Comparison of ENCODE assay signal across 33 cellular contexts in the genomic region with DNA sequence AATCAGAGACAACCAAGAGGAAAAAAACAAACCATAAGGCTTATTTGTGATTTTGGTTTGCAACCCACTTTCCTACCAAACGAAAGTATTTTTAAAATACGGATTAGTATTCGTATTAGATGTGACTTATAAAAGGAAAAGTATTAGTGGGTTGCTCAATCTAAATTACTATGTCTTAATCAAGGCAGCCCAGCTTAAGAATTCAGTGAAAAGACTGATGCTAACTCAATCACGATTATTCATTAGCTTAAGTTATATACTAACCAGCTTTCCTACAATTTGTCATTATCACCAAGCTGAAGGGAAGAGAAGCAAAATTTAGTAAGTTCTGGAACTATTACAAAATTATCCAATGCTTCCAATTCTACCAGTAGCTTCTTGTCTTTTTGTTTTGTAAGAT.
"Had no signal": no experiment of that assay in that cellular context is flagged by ENCODE, and none has a peak within 500 bp of the region (broad histone marks: within the 10 kb centered on the region; RNA-seq: fewer than 3 reads in every experiment).

No MANE protein-coding gene starts in this region.

- H3K4me3 Mint-ChIP-seq: activated CD4-positive, alpha-beta memory T cell treated with anti-CD3 and anti-CD28 coated beads for 36 hours; activated CD4-positive, alpha-beta T cell treated with anti-CD3 and anti-CD28 coated beads for 36 hours; activated CD4-positive, alpha-beta T cell treated with anti-CD3 and anti-CD28 coated beads, Interleukin-2, amount 10 ng/mL, durations not matched to agents 24 days and 14 days; activated CD8-positive, alpha-beta T cell treated with anti-CD3 and anti-CD28 coated beads, Interleukin-2, amount 10 ng/mL, durations not matched to agents 7 days and 5 days; activated naive CD4-positive, alpha-beta T cell treated with anti-CD3 and anti-CD28 coated beads, Interleukin-2, amount 10 ng/mL, durations not matched to agents 7 days and 5 days; activated naive CD8-positive, alpha-beta T cell treated with anti-CD3 and anti-CD28 coated beads, Interleukin-2, amount 10 ng/mL, durations not matched to agents 7 days and 5 days; activated T-cell treated with anti-CD3 and anti-CD28 coated beads, Interleukin-2, amount 50 U/mL, for 24 hours; activated T-cell treated with anti-CD3 and anti-CD28 coated beads, Interleukin-2, amount 50 U/mL, for 72 hours; central memory CD8-positive, alpha-beta T cell; effector memory CD8-positive, alpha-beta T cell; T-helper 17 cell; T-helper 2 cell treated with Interferon-gamma antibody and Interleukin-4, amounts not matched to agents 5 μg/mL and 100 μg/mL, for 36 hours had no signal

- H3K36me3 Mint-ChIP-seq: activated CD4-positive, alpha-beta memory T cell treated with anti-CD3 and anti-CD28 coated beads for 36 hours; activated naive CD4-positive, alpha-beta T cell treated with anti-CD3 and anti-CD28 coated beads, Interleukin-2, amount 10 ng/mL, durations not matched to agents 7 days and 5 days; activated naive CD4-positive, alpha-beta T cell treated with anti-CD3 and anti-CD28 coated beads, Interleukin-2, amount 50 U/mL, for 72 hours; activated naive CD8-positive, alpha-beta T cell treated with anti-CD3 and anti-CD28 coated beads, Interleukin-2, amount 10 ng/mL, durations not matched to agents 7 days and 5 days had no signal

- DNase-seq: activated CD4-positive, alpha-beta memory T cell treated with anti-CD3 and anti-CD28 coated beads for 36 hours; activated CD4-positive, alpha-beta T cell treated with anti-CD3 and anti-CD28 coated beads for 36 hours; activated CD4-positive, alpha-beta T cell treated with anti-CD3 and anti-CD28 coated beads, Interleukin-2, amount 10 ng/mL, durations not matched to agents 24 days and 14 days; activated CD4-positive, CD25-positive, alpha-beta regulatory T cell; activated CD4-positive, CD25-positive, alpha-beta regulatory T cell treated with anti-CD3 and anti-CD28 coated beads, Interleukin-2, amount 50 U/mL, for 72 hours; activated CD8-positive, alpha-beta memory T cell treated with anti-CD3 and anti-CD28 coated beads, Interleukin-2, amount 50 U/mL, for 48 hours; activated CD8-positive, alpha-beta T cell treated with anti-CD3 and anti-CD28 coated beads, Interleukin-2, amount 10 ng/mL, durations not matched to agents 7 days and 5 days; activated gamma-delta T cell; activated naive CD4-positive, alpha-beta T cell; activated naive CD4-positive, alpha-beta T cell treated with anti-CD3 and anti-CD28 coated beads, Interleukin-2, amount 10 ng/mL, durations not matched to agents 7 days and 5 days; activated naive CD8-positive, alpha-beta T cell treated with anti-CD3 and anti-CD28 coated beads, Interleukin-2, amount 10 ng/mL, durations not matched to agents 7 days and 5 days; activated T-cell treated with anti-CD3 and anti-CD28 coated beads for 4 hours; activated T-cell treated with anti-CD3 and anti-CD28 coated beads, Interleukin-2, amount 50 U/mL, for 24 hours; activated T-cell treated with anti-CD3 and anti-CD28 coated beads, Interleukin-2, amount 50 U/mL, for 72 hours; amniotic stem cell; anterior cingulate cortex; brain microvascular endothelial cell; cortex of kidney; dermis blood vessel endothelial cell; effector CD4-positive, alpha-beta T cell; effector memory CD8-positive, alpha-beta T cell; foreskin fibroblast; T-helper 1 cell; T-helper 17 cell; T1000 had no signal

- FAIRE-seq: astrocyte, bronchial epithelial cell, colon, frontal cortex had no signal

- H3K9me3 Mint-ChIP-seq: activated CD4-positive, alpha-beta memory T cell treated with anti-CD3 and anti-CD28 coated beads for 36 hours; activated CD4-positive, alpha-beta T cell treated with anti-CD3 and anti-CD28 coated beads, Interleukin-2, amount 10 ng/mL, durations not matched to agents 24 days and 14 days; activated naive CD4-positive, alpha-beta T cell treated with anti-CD3 and anti-CD28 coated beads, Interleukin-2, amount 10 ng/mL, durations not matched to agents 7 days and 5 days; activated naive CD4-positive, alpha-beta T cell treated with anti-CD3 and anti-CD28 coated beads, Interleukin-2, amount 50 U/mL, for 72 hours; activated naive CD8-positive, alpha-beta T cell treated with anti-CD3 and anti-CD28 coated beads, Interleukin-2, amount 10 ng/mL, durations not matched to agents 7 days and 5 days; activated T-cell treated with anti-CD3 and anti-CD28 coated beads, Interleukin-2, amount 50 U/mL, for 24 hours; activated T-cell treated with anti-CD3 and anti-CD28 coated beads, Interleukin-2, amount 50 U/mL, for 72 hours; central memory CD8-positive, alpha-beta T cell; effector memory CD8-positive, alpha-beta T cell; T-helper 2 cell treated with Interferon-gamma antibody and Interleukin-4, amounts not matched to agents 5 μg/mL and 100 μg/mL, for 36 hours had no signal

- H3K27me3 ChIP-seq: brain microvascular endothelial cell had no signal

- H3K4me1 Mint-ChIP-seq: activated CD4-positive, alpha-beta T cell treated with anti-CD3 and anti-CD28 coated beads for 36 hours; activated CD4-positive, alpha-beta T cell treated with anti-CD3 and anti-CD28 coated beads, Interleukin-2, amount 10 ng/mL, durations not matched to agents 24 days and 14 days; activated naive CD4-positive, alpha-beta T cell treated with anti-CD3 and anti-CD28 coated beads, Interleukin-2, amount 10 ng/mL, durations not matched to agents 7 days and 5 days; activated naive CD8-positive, alpha-beta T cell treated with anti-CD3 and anti-CD28 coated beads, Interleukin-2, amount 10 ng/mL, durations not matched to agents 7 days and 5 days; central memory CD8-positive, alpha-beta T cell; T-helper 17 cell had no signal

- H3K27me3 Mint-ChIP-seq: activated CD4-positive, alpha-beta memory T cell treated with anti-CD3 and anti-CD28 coated beads for 36 hours; activated CD4-positive, alpha-beta T cell treated with anti-CD3 and anti-CD28 coated beads for 36 hours; activated T-cell treated with anti-CD3 and anti-CD28 coated beads, Interleukin-2, amount 50 U/mL, for 24 hours; central memory CD8-positive, alpha-beta T cell; T-helper 17 cell had no signal

- H3K27ac ChIP-seq: brain microvascular endothelial cell, epithelial cell of prostate had no signal

- H3K27ac Mint-ChIP-seq: activated CD4-positive, alpha-beta memory T cell treated with anti-CD3 and anti-CD28 coated beads for 36 hours; activated CD4-positive, alpha-beta T cell treated with anti-CD3 and anti-CD28 coated beads for 36 hours; activated CD4-positive, alpha-beta T cell treated with anti-CD3 and anti-CD28 coated beads, Interleukin-2, amount 10 ng/mL, durations not matched to agents 24 days and 14 days; activated CD8-positive, alpha-beta T cell treated with anti-CD3 and anti-CD28 coated beads, Interleukin-2, amount 10 ng/mL, durations not matched to agents 7 days and 5 days; activated naive CD4-positive, alpha-beta T cell treated with anti-CD3 and anti-CD28 coated beads, Interleukin-2, amount 10 ng/mL, durations not matched to agents 7 days and 5 days; activated naive CD4-positive, alpha-beta T cell treated with anti-CD3 and anti-CD28 coated beads, Interleukin-2, amount 50 U/mL, for 72 hours; activated naive CD8-positive, alpha-beta T cell treated with anti-CD3 and anti-CD28 coated beads, Interleukin-2, amount 10 ng/mL, durations not matched to agents 7 days and 5 days; activated T-cell treated with anti-CD3 and anti-CD28 coated beads, Interleukin-2, amount 50 U/mL, for 24 hours; activated T-cell treated with anti-CD3 and anti-CD28 coated beads, Interleukin-2, amount 50 U/mL, for 72 hours; effector memory CD8-positive, alpha-beta T cell; T-helper 17 cell; T-helper 2 cell treated with Interferon-gamma antibody and Interleukin-4, amounts not matched to agents 5 μg/mL and 100 μg/mL, for 36 hours had no signal
